ENCODE assay signal across 16 cellular contexts in the genomic region with DNA sequence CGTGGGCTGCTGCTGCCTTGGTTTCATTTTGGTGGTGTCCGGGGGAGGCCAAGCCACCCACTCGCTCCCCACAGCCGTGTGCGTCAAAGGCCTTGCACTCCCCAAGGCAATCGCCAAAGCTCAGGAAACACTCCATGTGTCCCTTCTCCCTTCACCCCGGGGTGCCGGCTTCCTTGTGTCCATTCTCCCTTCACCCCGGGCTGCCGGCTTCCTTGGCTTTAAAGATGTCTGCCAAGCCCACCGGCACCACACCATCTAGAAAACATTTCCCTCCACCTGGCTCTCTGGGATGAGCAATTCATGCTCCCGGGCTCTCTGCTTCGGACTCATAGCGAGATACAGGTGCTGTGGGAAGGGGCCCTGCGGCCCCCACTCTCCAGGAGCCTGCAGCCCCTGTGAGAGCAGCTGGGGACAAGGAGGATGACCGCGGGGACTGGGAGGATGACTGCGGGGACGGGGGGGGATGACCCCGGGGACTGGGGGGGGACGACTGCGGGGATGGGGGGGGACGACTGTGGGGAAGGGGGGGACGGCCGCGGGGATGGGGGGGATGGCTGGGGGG.
"Had no signal": no experiment of that assay in that cellular context is flagged by ENCODE, and none has a peak within 500 bp of the region (broad histone marks: within the 10 kb centered on the region; RNA-seq: fewer than 3 reads in every experiment).

No MANE protein-coding gene starts in this region.

- H3K36me3 ChIP-seq: thoracic aorta, upper lobe of left lung had no signal

- H3K4me1 ChIP-seq: upper lobe of left lung had no signal

- ATAC-seq: left cardiac atrium had no signal

- H3K27ac ChIP-seq: dorsolateral prefrontal cortex, thoracic aorta, upper lobe of left lung had no signal

- H3K27me3 ChIP-seq: dorsolateral prefrontal cortex, upper lobe of left lung had no signal

- H3K4me3 ChIP-seq: dorsolateral prefrontal cortex, thoracic aorta, upper lobe of left lung had no signal

- DNase-seq: activated CD4-positive, alpha-beta T cell treated with anti-CD3 and anti-CD28 coated beads, Interleukin-2, amount 50 U/mL, for 4 hours; activated naive CD8-positive, alpha-beta T cell treated with anti-CD3 and anti-CD28 coated beads, Interleukin-2, amount 10 ng/mL, durations not matched to agents 7 days and 5 days; activated T-cell treated with anti-CD3 and anti-CD28 coated beads for 4 hours; central memory CD4-positive, alpha-beta T cell; foreskin melanocyte; glutamatergic neuron; hippocampal formation; left cardiac atrium; mesendoderm; nucleus accumbens; retina; stimulated activated CD4-positive, alpha-beta T cell treated with anti-CD3 and anti-CD28 coated beads, Interleukin-2, amount 100 ng/mL, for 24 hours; T-helper 2 cell had no signal

- H3K9me3 ChIP-seq: thoracic aorta, upper lobe of left lung had no signal
